ENCODE assay signal across 9 cellular contexts in genomic region chr6:41683460-41684310, GRCh38. TPM values are rescaled to one million over a fixed set of nuclear protein-coding genes. Genes with fewer than 3 reads are reported as not detected.
DNase-seq lines count a peak whose midpoint lies in the region; ATAC-seq and TF ChIP-seq lines count a peak whose summit lies in the region.
"Had no signal": no experiment of that assay in that cellular context is flagged by ENCODE, and none has a peak within 500 bp of the region (broad histone marks: within the 10 kb centered on the region; RNA-seq: fewer than 3 reads in every experiment).

No MANE protein-coding gene starts in this region.

- H2AK5ac ChIP-seq in IMR-90 (ENCODE audit: low read depth, low read length): no peak overlapping the region

- no peaks in the 10 kb centered on the region for H3K9me3 ChIP-seq in BLaER1 treated with 17β-estradiol and CSF1 and Interleukin-3, amounts not matched to agents 10 nM and 100 nM (replicated peaks in 1 of 11)
- H3K9me3 ChIP-seq in IMR-90 (ENCODE audit: control insufficient read depth, insufficient read depth, low read length) (no peaks in the 10 kb centered on the region), subcutaneous abdominal adipose tissue (ENCODE audit: control insufficient read depth in 5 of 5, low read length in 5 of 5) (no peaks in the 10 kb centered on the region)

- H4K8ac ChIP-seq in IMR-90 (ENCODE audit: low read depth in 2 of 2, low read length in 2 of 2): peak overlapping the region in 1 of 2 experiments; percentile 56; a peak in 1 of 4 replicates

- H2BK120ac ChIP-seq in IMR-90 (ENCODE audit: low read depth, low read length): no peak overlapping the region

- H3K27me3 ChIP-seq in BLaER1 treated with 17β-estradiol and CSF1 and Interleukin-3, amounts not matched to agents 10 nM and 100 nM: no peaks in the 10 kb centered on the region
- H3K27me3 ChIP-seq in IMR-90 (ENCODE audit: control insufficient read depth, insufficient read depth, low read length) (peaks cover under 1% of the 10 kb centered on the region; the same call in 1 of the 2 replicates), subcutaneous abdominal adipose tissue (ENCODE audit: control insufficient read depth in 5 of 5, insufficient read depth in 4 of 5, low read length in 5 of 5) (no peaks in the 10 kb centered on the region)

- H3K56ac ChIP-seq in IMR-90 (ENCODE audit: extremely low read depth, insufficient read depth, low read length): no peak overlapping the region

- H3K9me1 ChIP-seq in IMR-90 (ENCODE audit: insufficient read depth, low read length): no peaks in the 10 kb centered on the region

- ATAC-seq in GM19397 (IDR thresholded peaks at IDR 0.05; ENCODE audit: unreplicated experiment) (peak; percentile 55), IMR-90 (ENCODE audit: low read depth) (peak; percentile 87)

- in situ Hi-C loops in IMR-90 (cut with MboI; ENCODE audit: low sequenced_read_pairs): loop anchor here (5.0 kb wide), 2 partner anchors 81 to 316 kb away; no protein-coding TSS in a partner anchor
- in situ Hi-C loops in SK-MEL-5 (cut with HindIII; ENCODE audit: low pct_unique_long_range_greater_than_20kb, low sequenced_read_pairs): no loop called here

- H4K20me1 ChIP-seq in BLaER1 treated with 17β-estradiol and CSF1 and Interleukin-3, amounts not matched to agents 10 nM and 100 nM: peaks cover 5 to 87% (median 28%) of the 10 kb centered on the region in 11 experiments; a peak in 15 of 22 replicates
- H4K20me1 ChIP-seq in IMR-90 (ENCODE audit: insufficient read depth, low read length): no peaks in the 10 kb centered on the region

- no peak overlapping the region for H2BK5ac ChIP-seq in IMR-90 (ENCODE audit: low read depth, low read length, poor library complexity, severe bottlenecking)

- H3K4me1 ChIP-seq in BLaER1 treated with 17β-estradiol and CSF1 and Interleukin-3, amounts not matched to agents 10 nM and 100 nM: peaks cover 25 to 33% (median 27%) of the 10 kb centered on the region in 10 experiments
- H3K4me1 ChIP-seq in IMR-90 (ENCODE audit: control insufficient read depth, insufficient read depth, low read length) (no peaks in the 10 kb centered on the region), subcutaneous abdominal adipose tissue (ENCODE audit: control insufficient read depth in 5 of 5, insufficient read depth in 5 of 5, low read length in 5 of 5) (peaks cover 2 to 44% (median 34%) of the 10 kb centered on the region in 5 donors)

- H3K4ac ChIP-seq in IMR-90 (ENCODE audit: low read depth, low read length): peak overlapping the region; percentile 42; the same call in 1 of the 2 replicates

- no peak overlapping the region for H3K23ac ChIP-seq in IMR-90 (ENCODE audit: low read depth, low read length)

- H3K36me3 ChIP-seq in BLaER1 treated with 17β-estradiol and CSF1 and Interleukin-3, amounts not matched to agents 10 nM and 100 nM: peaks cover 44 to 49% (median 49%) of the 10 kb centered on the region in 11 experiments
- no peaks in the 10 kb centered on the region for H3K36me3 ChIP-seq in IMR-90 (ENCODE audit: control insufficient read depth, insufficient read depth, low read length)
- peaks cover 0 to 38% (median 32%) of the 10 kb centered on the region in 5 donors for H3K36me3 ChIP-seq in subcutaneous abdominal adipose tissue (ENCODE audit: control insufficient read depth in 5 of 5, insufficient read depth in 5 of 5, low read length in 5 of 5)

- H3K14ac ChIP-seq in IMR-90 (replicated peaks; ENCODE audit: low read depth, low read length): no peak overlapping the region

- peak; percentile 91 for TF ChIP-seq CTCF in IMR-90 (conservative IDR thresholded peaks at IDR 0.05; ENCODE audit: low read depth, low read length)

- 3% methylated on average over 7 of the region's 43 CpGs; no CpG with 5 or more reads in 1 of the 2 experiments for WGBS in IMR-90 (ENCODE audit: extremely low coverage in 2 of 2, insufficient read length in 1 of 2), 2 experiments

- H4K91ac ChIP-seq in IMR-90 (ENCODE audit: insufficient read depth, low read depth, low read length): no peak overlapping the region

- CTCF ChIA-PET in IMR-90 (lab: Yijun Ruan, JAX): interaction anchor here (0.5 to 2.3 kb wide), 5 partner anchors 81 to 332 kb away, joined by 3 to 18 read pairs (median 4); no protein-coding TSS in a partner anchor

- no TSS peak for BruUV-seq in IMR-90 (replicated peaks; lab: Mats Ljungman, UMichigan)

- no peak overlapping the region for H3K18ac ChIP-seq in IMR-90 (ENCODE audit: low read depth, low read length)

- H2AK9ac ChIP-seq in IMR-90 (replicated peaks; ENCODE audit: low read depth, low read length, poor library complexity): peak overlapping the region; percentile 78

- H2BK20ac ChIP-seq in IMR-90 (ENCODE audit: low read depth, low read length): no peak overlapping the region

- H3K4me3 ChIP-seq in BLaER1 treated with 17β-estradiol and CSF1 and Interleukin-3, amounts not matched to agents 10 nM and 100 nM: peak overlapping the region in 7 of 10 experiments; percentile 4 to 53 (median 30); a peak in 9 of 20 replicates
- H3K4me3 ChIP-seq in IMR-90 (ENCODE audit: insufficient read depth, low read depth, low read length) (no peak overlapping the region), subcutaneous abdominal adipose tissue (ENCODE audit: low read depth in 1 of 5, low read length in 5 of 5) (peak overlapping the region in 4 of 5 donors; percentile 60 to 73 (median 64))

- no peaks in the 10 kb centered on the region for H3K79me1 ChIP-seq in IMR-90 (ENCODE audit: low read depth in 1 of 2, low read length in 2 of 2)

- H4K5ac ChIP-seq in IMR-90 (ENCODE audit: low read depth, low read length): no peak overlapping the region; the same call in 1 of the 2 replicates

- dilution Hi-C loops in IMR-90 (cut with HindIII; ENCODE audit: low sequenced_read_pairs, unreplicated experiment): no loop called here

- H3K27ac ChIP-seq in BLaER1 treated with 17β-estradiol and CSF1 and Interleukin-3, amounts not matched to agents 10 nM and 100 nM: peak overlapping the region in 9 of 11 experiments; percentile 19 to 56 (median 44); a peak in 14 of 22 replicates
- H3K27ac ChIP-seq in IMR-90 (ENCODE audit: insufficient read depth, low read length) (no peak overlapping the region), subcutaneous abdominal adipose tissue (ENCODE audit: low read depth, low read length) (peak overlapping the region; percentile 23)

- H3K4me2 ChIP-seq in BLaER1 treated with 17β-estradiol and CSF1 and Interleukin-3, amounts not matched to agents 10 nM and 100 nM: peak overlapping the region; percentile 73 to 92 (median 82)
- peak overlapping the region; percentile 40; the same call in 1 of the 2 replicates for H3K4me2 ChIP-seq in IMR-90 (ENCODE audit: low read depth, low read length)

- peak overlapping the region; percentile 30 to 70 (median 61); a peak in 18 of 22 replicates for H3K9ac ChIP-seq in BLaER1 treated with 17β-estradiol and CSF1 and Interleukin-3, amounts not matched to agents 10 nM and 100 nM
- no peak overlapping the region for H3K9ac ChIP-seq in IMR-90 (ENCODE audit: low read depth, low read length)
- peak overlapping the region in 4 of 5 donors; percentile 68 to 77 (median 73) for H3K9ac ChIP-seq in subcutaneous abdominal adipose tissue (ENCODE audit: low read length in 5 of 5)

- no peak overlapping the region for H2BK15ac ChIP-seq in IMR-90 (ENCODE audit: low read depth, low read length)

- POLR2A ChIA-PET in IMR-90 (lab: Charles Lee; ENCODE audit: unreplicated experiment): no interaction called here

- peak; percentile 91 for TF ChIP-seq RAD21 in IMR-90 (IDR thresholded peaks at IDR 0.05; ENCODE audit: low read length)

- DNase-seq in IMR-90: peak; percentile 51
- peak; percentile 63 for DNase-seq in SK-MEL-5 (ENCODE audit: low read depth, low spot score)
- peak; percentile 79 for DNase-seq in activated naive CD4-positive, alpha-beta T cell treated with Interleukin-2 at 50 U/mL for 16 hours
- DNase-seq in germinal center (ENCODE audit: low spot score): peak; percentile 89
- DNase-seq in nucleus accumbens (lab: John Stamatoyannopoulos, UW): peak in 51 of 56 donors; percentile 50 to 88 (median 75)

- intact Hi-C loops in IMR-90 (cut with micrococcal nuclease): loop anchor here (1.0 to 5.0 kb wide), 5 partner anchors 51 to 611 kb away; partner anchors contain the start of genes NFYA and OARD1

- peak; percentile 36; the same call in 1 of the 2 replicates for TF ChIP-seq POLR2A in IMR-90 (IDR thresholded peaks at IDR 0.05; ENCODE audit: low read depth, low read length)

- peak overlapping the region; percentile 93 for H2AFZ ChIP-seq in IMR-90 (replicated peaks; ENCODE audit: low read length, poor library complexity)

TF ChIP-seq in IMR-90, 13 proteins besides CTCF, POLR2A, EP300 and RAD21:
- TF ChIP-seq SMC3 (IDR thresholded peaks at IDR 0.05; ENCODE audit: low read depth, low read length): peak; percentile 87
- TF ChIP-seq MAZ (IDR thresholded peaks at IDR 0.05; ENCODE audit: borderline replicate concordance, low read depth, low read length): peak; percentile 69; the same call in 1 of the 2 replicates
- no peak for TF ChIP-seq RCOR1 (IDR thresholded peaks at IDR 0.05; ENCODE audit: insufficient replicate concordance, low read length)

RNA-seq across cellular contexts. Expression of gene MDFI, which starts 45.4 kb away (rescaled TPM):
- 0.18 and 0.28 TPM in 2 replicates for total RNA-seq in IMR-90 (2012; rRNA removed)
- 0.29 and 0.36 TPM in 2 replicates for polyA plus RNA-seq in IMR-90 (2012; rRNA removed)
- 0.21 and 0.36 TPM in 2 replicates for polyA plus RNA-seq in IMR-90 (2012; cell fraction: cytosol; rRNA removed)
- polyA plus RNA-seq in IMR-90 (2012; cell fraction: nucleus; rRNA removed; ENCODE audit: low replicate concordance): 0.08 and 0.32 TPM in 2 replicates
- 0.21 TPM in 2 replicates for total RNA-seq in SK-MEL-5 (2014; rRNA removed; shearing (Covaris generic))
- polyA plus RNA-seq in SK-MEL-5 (2015; cell fraction: cytosol; rRNA removed): 0.14 and 0.27 TPM in 2 replicates
- not detected in 2 replicates for polyA plus RNA-seq in SK-MEL-5 (2015; cell fraction: nucleus; rRNA removed)
- total RNA-seq: T-helper 1 cell treated with Interleukin-12 subunit alpha and Interleukin-12 subunit beta and Interleukin-4 antibody, amounts not matched to agents 30 ng/mL and 1 ng/mL, for 36 hours had no signal

RNA-seq across cellular contexts. Expression of gene TFEB, which starts 51.7 kb away (rescaled TPM):
- 4.4 and 4.5 TPM in 2 replicates for total RNA-seq in IMR-90 (2012; rRNA removed)
- polyA plus RNA-seq in IMR-90 (2012; rRNA removed): 4.7 and 4.9 TPM in 2 replicates
- polyA plus RNA-seq in IMR-90 (2012; cell fraction: cytosol; rRNA removed): 3.7 and 4.9 TPM in 2 replicates
- 8.0 and 14.7 TPM in 2 replicates for polyA plus RNA-seq in IMR-90 (2012; cell fraction: nucleus; rRNA removed; ENCODE audit: low replicate concordance)
- total RNA-seq in SK-MEL-5 (2014; rRNA removed; shearing (Covaris generic)): 1.9 and 3.7 TPM in 2 replicates
- 2.9 and 3.4 TPM in 2 replicates for polyA plus RNA-seq in SK-MEL-5 (2015; cell fraction: cytosol; rRNA removed)
- polyA plus RNA-seq in SK-MEL-5 (2015; cell fraction: nucleus; rRNA removed): 3.5 and 12.5 TPM in 2 replicates
